Comparison of ENCODE assay signal across 13 cellular contexts in genomic region chr7:116780966-116781365, GRCh38.
DNase-seq lines count a peak whose midpoint lies in the region; ATAC-seq and TF ChIP-seq lines count a peak whose summit lies in the region.
"Had no signal": no experiment of that assay in that cellular context is flagged by ENCODE, and none has a peak within 500 bp of the region (broad histone marks: within the 10 kb centered on the region; RNA-seq: fewer than 3 reads in every experiment).

No MANE protein-coding gene starts in this region.

- H3K9me2 ChIP-seq in GM23338 (ENCODE audit: insufficient read depth) (no peaks in the 10 kb centered on the region), PC-3 (replicated peaks; ENCODE audit: low read length) (no peaks in the 10 kb centered on the region)

- POLR2A ChIA-PET in PC-3 (lab: Charles Lee; ENCODE audit: unreplicated experiment), result interaction anchor here (0.6 kb wide), 1 partner anchor 90 kb away, joined by 3 read pairs; no protein-coding TSS in a partner anchor

- H4K20me1 ChIP-seq in GM23338 (replicated peaks; ENCODE audit: insufficient read depth) (no peaks in the 10 kb centered on the region), PC-3 (ENCODE audit: low read length) (no peaks in the 10 kb centered on the region), osteoblast (ENCODE audit: insufficient read depth, low read length) (no peaks in the 10 kb centered on the region)

- H3K27me3 Mint-ChIP-seq in GM23338 (ENCODE audit: insufficient read depth, low read depth, poor library complexity), result no peaks in the 10 kb centered on the region
- H3K27me3 Mint-ChIP-seq: activated CD8-positive, alpha-beta memory T cell treated with anti-CD3 and anti-CD28 coated beads, Interleukin-2, amount 10 ng/mL, durations not matched to agents 7 days and 5 days; stimulated activated memory B cell treated with anti-CD40 and anti-IgM and Interleukin-4, amounts not matched to agents 10 μg/mL and 1 μg/mL and 100 μg/mL, for 72 hours had no signal

- peak; percentile 79 for ATAC-seq in GM23338
- peak; percentile 0; the same call in 1 of the 2 replicates for ATAC-seq in PC-3
- ATAC-seq: activated CD8-positive, alpha-beta memory T cell treated with anti-CD3 and anti-CD28 coated beads, Interleukin-2, amount 10 ng/mL, durations not matched to agents 7 days and 5 days had no signal

- H3K36me3 ChIP-seq in GM23338 (ENCODE audit: insufficient read depth) (no peaks in the 10 kb centered on the region), PC-3 (ENCODE audit: low read depth, low read length) (peaks cover 64% of the 10 kb centered on the region), osteoblast (ENCODE audit: insufficient read depth, low read length) (peaks cover 51% of the 10 kb centered on the region)

- H3K36me3 Mint-ChIP-seq in GM23338 (ENCODE audit: low read depth), result no peaks in the 10 kb centered on the region
- H3K36me3 Mint-ChIP-seq: activated CD8-positive, alpha-beta memory T cell treated with anti-CD3 and anti-CD28 coated beads, Interleukin-2, amount 10 ng/mL, durations not matched to agents 7 days and 5 days; activated naive CD8-positive, alpha-beta T cell; stimulated activated memory B cell treated with anti-CD40 and anti-IgM and Interleukin-4, amounts not matched to agents 10 μg/mL and 1 μg/mL and 100 μg/mL, for 72 hours had no signal

- H3F3A ChIP-seq in GM23338 (replicated peaks; ENCODE audit: low read depth) (no peaks in the 10 kb centered on the region), PC-3 (ENCODE audit: low read length, unreplicated experiment) (peaks cover 10% of the 10 kb centered on the region)

- no TSS peak for BruUV-seq in PC-3 (replicated peaks; lab: Mats Ljungman, UMichigan)

- no peaks in the 10 kb centered on the region for H3K79me2 ChIP-seq in GM23338 (replicated peaks; ENCODE audit: insufficient read depth)
- peaks cover 14% of the 10 kb centered on the region for H3K79me2 ChIP-seq in PC-3 (ENCODE audit: low read length)
- H3K79me2 ChIP-seq in osteoblast (ENCODE audit: insufficient read depth, low read length), result no peaks in the 10 kb centered on the region

- CTCF ChIA-PET in PC-3 (lab: Charles Lee), result no interaction called here

- H3K27ac ChIP-seq in GM23338 (ENCODE audit: low read depth) (no peak overlapping the region), PC-3 (ENCODE audit: low read length) (peak overlapping the region; percentile 44), osteoblast (ENCODE audit: low read depth, low read length) (no peak overlapping the region)

- H2AFZ ChIP-seq in GM23338, result no peak overlapping the region
- H2AFZ ChIP-seq in PC-3 (ENCODE audit: low read length), result no peak overlapping the region
- H2AFZ ChIP-seq in osteoblast (ENCODE audit: low read length), result no peak overlapping the region

- DNase-seq in GM23338 (ENCODE audit: low spot score) (peak; percentile 35), PC-3 (peak; percentile 87), iPS DF 19.7 (ENCODE audit: low read depth, low spot score) (peak; percentile 5), renal cortical epithelial cell (ENCODE audit: low read depth) (peak; percentile 30), occipital lobe (lab: John Stamatoyannopoulos, UW) (no peak), T-helper 9 cell (no peak), osteoblast (ENCODE audit: insufficient read length, low spot score, missing footprints) (no peak)
- DNase-seq in effector CD8-positive, alpha-beta T cell (lab: John Stamatoyannopoulos, UW), result no peak
- DNase-seq: activated CD8-positive, alpha-beta memory T cell treated with anti-CD3 and anti-CD28 coated beads, Interleukin-2, amount 10 ng/mL, durations not matched to agents 7 days and 5 days; C1 segment of cervical spinal cord; GF-D8 had no signal

- H3K9me3 ChIP-seq in PC-3 (ENCODE audit: low read length) (no peaks in the 10 kb centered on the region), osteoblast (ENCODE audit: low read depth, low read length) (no peaks in the 10 kb centered on the region)

- H3K4me3 ChIP-seq in GM23338 (no peak overlapping the region), PC-3 (ENCODE audit: low read length) (no peak overlapping the region), osteoblast (ENCODE audit: insufficient read depth, low read length) (no peak overlapping the region)

- H3K4me1 ChIP-seq in GM23338 (ENCODE audit: insufficient read depth), result peaks cover 34% of the 10 kb centered on the region
- H3K4me1 ChIP-seq in PC-3 (ENCODE audit: insufficient read depth, low read length), result peaks cover 70% of the 10 kb centered on the region
- peaks cover 59% of the 10 kb centered on the region for H3K4me1 ChIP-seq in osteoblast (ENCODE audit: insufficient read depth, low read length)

- intact Hi-C loops in PC-3 (cut with micrococcal nuclease), result no loop called here

- H3K9ac ChIP-seq in PC-3 (ENCODE audit: low read length), result no peak overlapping the region

- no peak overlapping the region for H3K27ac Mint-ChIP-seq in GM23338
- H3K27ac Mint-ChIP-seq: activated CD8-positive, alpha-beta memory T cell treated with anti-CD3 and anti-CD28 coated beads, Interleukin-2, amount 10 ng/mL, durations not matched to agents 7 days and 5 days; activated naive CD8-positive, alpha-beta T cell; stimulated activated memory B cell treated with anti-CD40 and anti-IgM and Interleukin-4, amounts not matched to agents 10 μg/mL and 1 μg/mL and 100 μg/mL, for 72 hours had no signal

- H3K4me2 ChIP-seq in GM23338 (no peak overlapping the region), PC-3 (ENCODE audit: low read length) (peak overlapping the region; percentile 39), osteoblast (ENCODE audit: insufficient read depth, low read length) (no peak overlapping the region)

- H3K4me1 Mint-ChIP-seq in GM23338, result peaks cover 20% of the 10 kb centered on the region
- H3K4me1 Mint-ChIP-seq: activated CD8-positive, alpha-beta memory T cell treated with anti-CD3 and anti-CD28 coated beads, Interleukin-2, amount 10 ng/mL, durations not matched to agents 7 days and 5 days had no signal

- TF ChIP-seq CTCF in GM23338 (conservative IDR thresholded peaks at IDR 0.05; ENCODE audit: low read depth in 2 of 2), result no peak
- no peak for TF ChIP-seq CTCF in PC-3 (conservative IDR thresholded peaks at IDR 0.05; ENCODE audit: low read depth, low read length)
- no peak for TF ChIP-seq CTCF in osteoblast (IDR thresholded peaks at IDR 0.05; ENCODE audit: extremely low read depth, low read depth, low read length)

- H3K4me3 Mint-ChIP-seq in GM23338, result no peak overlapping the region
- H3K4me3 Mint-ChIP-seq: activated CD8-positive, alpha-beta memory T cell treated with anti-CD3 and anti-CD28 coated beads, Interleukin-2, amount 10 ng/mL, durations not matched to agents 7 days and 5 days; activated naive CD8-positive, alpha-beta T cell; stimulated activated memory B cell treated with anti-CD40 and anti-IgM and Interleukin-4, amounts not matched to agents 10 μg/mL and 1 μg/mL and 100 μg/mL, for 72 hours had no signal

- H3K27me3 ChIP-seq in GM23338 (ENCODE audit: insufficient read depth) (no peaks in the 10 kb centered on the region), PC-3 (ENCODE audit: low read length) (no peaks in the 10 kb centered on the region), osteoblast (ENCODE audit: insufficient read depth, low read length) (no peaks in the 10 kb centered on the region)

- H3K9me3 Mint-ChIP-seq in GM23338, result no peaks in the 10 kb centered on the region
- H3K9me3 Mint-ChIP-seq: stimulated activated memory B cell treated with anti-CD40 and anti-IgM and Interleukin-4, amounts not matched to agents 10 μg/mL and 1 μg/mL and 100 μg/mL, for 72 hours had no signal

TF ChIP-seq in GM23338, 12 proteins besides CTCF, POLR2A, EP300 and RAD21 (continues in another document):
- TF ChIP-seq CREB1 (CRISPR knock-in tag; IDR thresholded peaks at IDR 0.05; ENCODE audit: low read depth) (no peak), JUNB (IDR thresholded peaks at IDR 0.05; ENCODE audit: unreplicated experiment) (no peak), ZNF114 (CRISPR knock-in tag; IDR thresholded peaks at IDR 0.05) (no peak), EZH2phosphoT487 (IDR thresholded peaks at IDR 0.05; ENCODE audit: unreplicated experiment) (no peak), POLR2AphosphoS5 (IDR thresholded peaks at IDR 0.05; ENCODE audit: low read depth) (no peak), ETS1 (IDR thresholded peaks at IDR 0.05) (no peak), REST (IDR thresholded peaks at IDR 0.05; ENCODE audit: unreplicated experiment) (no peak), STAT1 (IDR thresholded peaks at IDR 0.05; ENCODE audit: unreplicated experiment) (no peak), ZNF331 (CRISPR knock-in tag; IDR thresholded peaks at IDR 0.05; ENCODE audit: low read depth) (no peak)

Comparison
In these comparisons a context has a peak if more than half of its experiments do, and no peak if none do; other contexts are left out.
1. DNase-seq: peak in GM23338 (single experiment), PC-3 (single experiment), iPS DF 19.7 (single experiment) and renal cortical epithelial cell (single experiment); none in occipital lobe (single experiment), T-helper 9 cell (single experiment), osteoblast (single experiment) and effector CD8-positive, alpha-beta T cell (single experiment).